ENCODE assay signal across 9 cellular contexts in the genomic region with DNA sequence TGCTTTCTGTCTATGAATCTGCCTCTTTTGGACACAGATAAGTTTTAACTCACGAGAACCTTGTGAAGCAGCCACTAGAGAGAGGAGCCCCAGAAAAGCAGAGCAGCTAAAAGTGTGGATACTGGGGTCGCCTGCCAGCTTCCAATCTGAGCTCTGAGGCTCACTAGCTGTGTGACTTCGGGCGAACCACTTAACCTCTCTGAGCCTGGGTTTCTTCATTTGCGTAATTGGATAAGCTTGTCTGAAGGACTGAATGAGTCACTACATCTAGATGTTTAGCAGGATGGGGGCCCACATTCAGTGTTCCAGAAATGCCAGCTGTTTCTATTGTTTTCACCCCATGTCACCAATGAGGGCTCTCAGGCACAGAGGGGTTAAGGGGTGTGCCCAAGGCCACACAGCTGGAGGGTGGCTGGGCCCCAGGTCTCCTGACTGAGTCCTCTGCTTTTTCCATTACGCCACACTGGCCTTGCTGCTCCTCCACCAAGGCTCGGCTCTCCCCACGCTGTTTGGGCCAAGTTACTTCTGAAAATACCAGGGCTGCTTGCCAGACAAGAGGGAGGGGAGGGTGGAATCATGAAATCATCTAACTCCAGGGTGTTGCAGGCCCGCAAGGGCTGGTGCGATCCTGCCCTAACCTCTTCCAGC. TPM values are rescaled to one million over a fixed set of nuclear protein-coding genes. Genes with fewer than 3 reads are reported as not detected.
DNase-seq lines count a peak whose midpoint lies in the region; FAIRE-seq and TF ChIP-seq lines count a peak whose summit lies in the region.
"Had no signal": no experiment of that assay in that cellular context is flagged by ENCODE, and none has a peak within 500 bp of the region (broad histone marks: within the 10 kb centered on the region; RNA-seq: fewer than 3 reads in every experiment).

No MANE protein-coding gene starts in this region.

- no peak overlapping the region for H3K4me3 ChIP-seq in uterus

- H3K36me3 ChIP-seq in uterus, result no peaks in the 10 kb centered on the region

- DNase-seq in NCI-H2171 treated with DMSO at 0.1 percent for 48 hours (lab: John Stamatoyannopoulos, UW), result peak; percentile 30
- no peak for DNase-seq in NCI-H2171 (lab: John Stamatoyannopoulos, UW)
- peak; percentile 71 for DNase-seq in epidermal melanocyte (ENCODE audit: insufficient read length, low spot score)
- DNase-seq in mucosa of gallbladder (ENCODE audit: low spot score), result peak; percentile 89
- DNase-seq in uterus, result peak; percentile 96 to 99
- no peak for DNase-seq in iPS-NIHi7 (ENCODE audit: extremely low spot score)
- no peak for DNase-seq in stimulated activated CD4-positive, alpha-beta T cell treated with anti-CD3 and anti-CD28 coated beads, Interleukin-1b, Interleukin-23, amount 100 ng/mL, for 48 hours
- DNase-seq in frontal cortex (ENCODE audit: low spot score in 2 of 2), result no peak

- peak in 1 of 2 donors; percentile 19 for TF ChIP-seq POLR2A in uterus (IDR thresholded peaks at IDR 0.05)

- no peaks in the 10 kb centered on the region for H3K9me3 ChIP-seq in uterus

- intact Hi-C loops in uterus (cut with DNase I; ENCODE audit: low total_unique reads), result loop anchor here (5.0 kb wide), 1 partner anchor 34 kb away; the partner anchor contains the start of gene SH3PXD2B

- TF ChIP-seq CTCF in uterus (IDR thresholded peaks at IDR 0.05), result peak in 1 of 4 experiments; percentile 7

- H3K27me3 ChIP-seq in uterus, result no peaks in the 10 kb centered on the region

- H3K4me1 ChIP-seq in uterus, result peaks cover 34 to 51% of the 10 kb centered on the region in 2 donors

- FAIRE-seq in frontal cortex (lab: Jason Lieb, UNC), result no peak

- peak overlapping the region; percentile 93 to 95 for H3K27ac ChIP-seq in uterus

RNA-seq across cellular contexts. Expression of gene SH3PXD2B, which starts 36.2 kb away (rescaled TPM):
- total RNA-seq in mucosa of gallbladder (30.6 TPM), uterus (10 to 100 TPM; 26.1 to 82.6 (median 31.0) TPM), frontal cortex (13.0 TPM)
- total RNA-seq: B cell had no signal

Comparison
In these comparisons a context has a peak if more than half of its experiments do, and no peak if none do; other contexts are left out.
1. DNase-seq: peak in NCI-H2171 treated with DMSO at 0.1 percent for 48 hours (single experiment), epidermal melanocyte (single experiment), mucosa of gallbladder (single experiment) and uterus (2 of 2); none in NCI-H2171 (single experiment), iPS-NIHi7 (single experiment), stimulated activated CD4-positive, alpha-beta T cell treated with anti-CD3 and anti-CD28 coated beads, Interleukin-1b, Interleukin-23, amount 100 ng/mL, for 48 hours (single experiment) and frontal cortex (0 of 2).